Comparison of ENCODE assay signal across 8 cellular contexts in the genomic region with DNA sequence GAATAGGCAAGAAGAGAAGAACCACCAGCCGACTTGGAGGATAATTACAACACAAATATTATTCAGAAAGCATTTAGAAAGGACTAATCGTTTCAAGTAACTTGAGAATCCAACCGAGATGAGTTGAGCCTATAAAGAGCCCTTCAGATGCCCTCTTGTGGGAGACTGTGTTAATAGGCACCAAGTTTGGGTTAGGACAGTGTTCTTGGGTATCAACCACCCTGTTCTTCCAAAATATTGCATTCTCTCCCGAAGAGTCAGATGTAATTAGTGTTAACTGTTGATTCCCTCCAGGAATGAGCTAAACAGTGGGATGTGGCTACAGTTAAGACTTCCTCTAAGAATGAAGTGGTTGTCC.
DNase-seq lines count a peak whose midpoint lies in the region; ATAC-seq and TF ChIP-seq lines count a peak whose summit lies in the region.

No MANE protein-coding gene starts in this region.

- no peak overlapping the region for H2AFZ ChIP-seq in IMR-90 (replicated peaks; ENCODE audit: low read length, poor library complexity)

- dilution Hi-C loops in IMR-90 (cut with HindIII; ENCODE audit: low sequenced_read_pairs, unreplicated experiment) = no loop called here

- peak; percentile 64 for TF ChIP-seq RAD21 in IMR-90 (IDR thresholded peaks at IDR 0.05; ENCODE audit: low read length)

- H3K9ac ChIP-seq in IMR-90 (ENCODE audit: low read depth, low read length) = no peak overlapping the region

- no peak overlapping the region for H4K91ac ChIP-seq in IMR-90 (ENCODE audit: insufficient read depth, low read depth, low read length)

- POLR2A ChIA-PET in IMR-90 (lab: Charles Lee; ENCODE audit: unreplicated experiment) = no interaction called here

- H3K4me2 ChIP-seq in IMR-90 (ENCODE audit: low read depth, low read length) = no peak overlapping the region

- TF ChIP-seq CTCF in Calu3 (IDR thresholded peaks at IDR 0.05; ENCODE audit: unreplicated experiment) (peak; percentile 34), IMR-90 (conservative IDR thresholded peaks at IDR 0.05; ENCODE audit: low read depth, low read length) (peak; percentile 62), upper lobe of right lung (IDR thresholded peaks at IDR 0.05) (peak; percentile 42)

- no peak overlapping the region for H3K4me3 ChIP-seq in IMR-90 (ENCODE audit: insufficient read depth, low read depth, low read length)
- no peak overlapping the region for H3K4me3 ChIP-seq in upper lobe of right lung

- H3K9me3 Mint-ChIP-seq in Calu3 (ENCODE audit: low read depth, unreplicated experiment) = no peaks in the 10 kb centered on the region

- no peaks in the 10 kb centered on the region for H3K9me3 ChIP-seq in IMR-90 (ENCODE audit: control insufficient read depth, insufficient read depth, low read length)
- H3K9me3 ChIP-seq in upper lobe of right lung = no peaks in the 10 kb centered on the region

- no peak overlapping the region for H3K27ac Mint-ChIP-seq in Calu3 (ENCODE audit: unreplicated experiment)

- no peak overlapping the region for H2BK15ac ChIP-seq in IMR-90 (ENCODE audit: low read depth, low read length)

- no peak overlapping the region for H3K23ac ChIP-seq in IMR-90 (ENCODE audit: low read depth, low read length)

- H2BK120ac ChIP-seq in IMR-90 (ENCODE audit: low read depth, low read length) = no peak overlapping the region

- H4K20me1 ChIP-seq in IMR-90 (ENCODE audit: insufficient read depth, low read length) = no peaks in the 10 kb centered on the region

- no peak overlapping the region for H3K56ac ChIP-seq in IMR-90 (ENCODE audit: extremely low read depth, insufficient read depth, low read length)

- in situ Hi-C loops in IMR-90 (cut with MboI; ENCODE audit: low sequenced_read_pairs) = no loop called here

- no peak for TF ChIP-seq POLR2A in IMR-90 (IDR thresholded peaks at IDR 0.05; ENCODE audit: low read depth, low read length)

- no peak overlapping the region for H3K4ac ChIP-seq in IMR-90 (ENCODE audit: low read depth, low read length)

- peaks cover 6% of the 10 kb centered on the region for H3K36me3 ChIP-seq in IMR-90 (ENCODE audit: control insufficient read depth, insufficient read depth, low read length)
- H3K36me3 ChIP-seq in upper lobe of right lung = peaks cover 5% of the 10 kb centered on the region

- ATAC-seq in IMR-90 (ENCODE audit: low read depth) (peak; percentile 91), SK-N-SH treated with all-trans-retinoic acid at 6 μM for 48 hours (peak; percentile 92), left ventricle myocardium superior (peak; percentile 66), upper lobe of right lung (peak; percentile 62), GM19467 (IDR thresholded peaks at IDR 0.05; ENCODE audit: unreplicated experiment) (no peak)

- H3K9me1 ChIP-seq in IMR-90 (ENCODE audit: insufficient read depth, low read length) = no peaks in the 10 kb centered on the region

- WGBS in IMR-90 (ENCODE audit: extremely low coverage in 2 of 2, insufficient read length in 1 of 2), 2 experiments = no CpG with 5 or more reads among the region's 4 CpGs

- H3K4me1 Mint-ChIP-seq in Calu3 (ENCODE audit: low read depth, unreplicated experiment) = no peaks in the 10 kb centered on the region

- H3K36me3 Mint-ChIP-seq in Calu3 (ENCODE audit: insufficient read depth, unreplicated experiment) = no peaks in the 10 kb centered on the region

- DNase-seq in Calu3 (no peak), IMR-90 (peak; percentile 75), left ventricle myocardium superior (no peak), upper lobe of right lung (no peak), islet precursor cell (no peak)
- no peak for DNase-seq in activated CD4-positive, CD25-positive, alpha-beta regulatory T cell (lab: John Stamatoyannopoulos, UW)

- CTCF ChIA-PET in Calu3 (lab: Charles Lee) = interaction anchor here (0.7 kb wide), 1 partner anchor 117 kb away, joined by 3 read pairs; no protein-coding TSS in a partner anchor
- CTCF ChIA-PET in IMR-90 (lab: Yijun Ruan, JAX) = interaction anchor here (1.9 kb wide), 1 partner anchor 256 kb away, joined by 5 read pairs; no protein-coding TSS in a partner anchor

- H3K79me1 ChIP-seq in IMR-90 (ENCODE audit: low read depth in 1 of 2, low read length in 2 of 2) = peaks cover 0 to 6% of the 10 kb centered on the region in 2 experiments; a peak in 1 of 4 replicates

- no peak overlapping the region for H2AK9ac ChIP-seq in IMR-90 (replicated peaks; ENCODE audit: low read depth, low read length, poor library complexity)

- H3K27ac ChIP-seq in IMR-90 (ENCODE audit: insufficient read depth, low read length) (no peak overlapping the region), upper lobe of right lung (no peak overlapping the region)

- H4K5ac ChIP-seq in IMR-90 (ENCODE audit: low read depth, low read length) = no peak overlapping the region

- 0 out of 2 replicates have a peak overlapping the region, but pooled peaks have one; percentile 16 for H3K14ac ChIP-seq in IMR-90 (replicated peaks; ENCODE audit: low read depth, low read length)

- H2AK5ac ChIP-seq in IMR-90 (ENCODE audit: low read depth, low read length) = no peak overlapping the region

- H3K27me3 ChIP-seq in IMR-90 (ENCODE audit: control insufficient read depth, insufficient read depth, low read length) (no peaks in the 10 kb centered on the region), upper lobe of right lung (no peaks in the 10 kb centered on the region)

- no peak overlapping the region for H2BK20ac ChIP-seq in IMR-90 (ENCODE audit: low read depth, low read length)

- no TSS peak for BruUV-seq in Calu3 (replicated peaks; lab: Mats Ljungman, UMichigan)
- no TSS peak for BruUV-seq in IMR-90 (replicated peaks; lab: Mats Ljungman, UMichigan)

- no peaks in the 10 kb centered on the region for H3K27me3 Mint-ChIP-seq in Calu3 (ENCODE audit: unreplicated experiment)

- no peak overlapping the region for H2BK5ac ChIP-seq in IMR-90 (ENCODE audit: low read depth, low read length, poor library complexity, severe bottlenecking)

- H3K18ac ChIP-seq in IMR-90 (ENCODE audit: low read depth, low read length) = no peak overlapping the region

- no peaks in the 10 kb centered on the region for H3K4me1 ChIP-seq in IMR-90 (ENCODE audit: control insufficient read depth, insufficient read depth, low read length)
- H3K4me1 ChIP-seq in upper lobe of right lung = no peaks in the 10 kb centered on the region

- H3K4me3 Mint-ChIP-seq in Calu3 (ENCODE audit: low read depth, unreplicated experiment) = no peak overlapping the region

- intact Hi-C loops in Calu3 (cut with micrococcal nuclease; ENCODE audit: unreplicated experiment) = no loop called here
- intact Hi-C loops in IMR-90 (cut with micrococcal nuclease) = loop anchor here (1.0 to 2.0 kb wide), 2 partner anchors 244 to 253 kb away; a partner anchor contains a TSS
- intact Hi-C loops in left ventricle myocardium superior (cut with micrococcal nuclease) = loop anchor here (10.0 kb wide), 1 partner anchor 255 kb away; a partner anchor contains a TSS
- intact Hi-C loops in upper lobe of right lung (cut with DNase I) = no loop called here

- no peak overlapping the region for H4K8ac ChIP-seq in IMR-90 (ENCODE audit: low read depth in 2 of 2, low read length in 2 of 2)

TF ChIP-seq in IMR-90, 13 proteins besides CTCF, POLR2A, EP300 and RAD21:
- TF ChIP-seq CHD1 (IDR thresholded peaks at IDR 0.05; ENCODE audit: low read depth, low read length) (no peak), SMC3 (IDR thresholded peaks at IDR 0.05; ENCODE audit: low read depth, low read length) (peak; percentile 64)

TF ChIP-seq in SK-N-SH treated with all-trans-retinoic acid at 6 μM for 48 hours, 23 proteins besides CTCF, POLR2A, EP300 and RAD21 (continues in another document):
- TF ChIP-seq, protein P1, sequence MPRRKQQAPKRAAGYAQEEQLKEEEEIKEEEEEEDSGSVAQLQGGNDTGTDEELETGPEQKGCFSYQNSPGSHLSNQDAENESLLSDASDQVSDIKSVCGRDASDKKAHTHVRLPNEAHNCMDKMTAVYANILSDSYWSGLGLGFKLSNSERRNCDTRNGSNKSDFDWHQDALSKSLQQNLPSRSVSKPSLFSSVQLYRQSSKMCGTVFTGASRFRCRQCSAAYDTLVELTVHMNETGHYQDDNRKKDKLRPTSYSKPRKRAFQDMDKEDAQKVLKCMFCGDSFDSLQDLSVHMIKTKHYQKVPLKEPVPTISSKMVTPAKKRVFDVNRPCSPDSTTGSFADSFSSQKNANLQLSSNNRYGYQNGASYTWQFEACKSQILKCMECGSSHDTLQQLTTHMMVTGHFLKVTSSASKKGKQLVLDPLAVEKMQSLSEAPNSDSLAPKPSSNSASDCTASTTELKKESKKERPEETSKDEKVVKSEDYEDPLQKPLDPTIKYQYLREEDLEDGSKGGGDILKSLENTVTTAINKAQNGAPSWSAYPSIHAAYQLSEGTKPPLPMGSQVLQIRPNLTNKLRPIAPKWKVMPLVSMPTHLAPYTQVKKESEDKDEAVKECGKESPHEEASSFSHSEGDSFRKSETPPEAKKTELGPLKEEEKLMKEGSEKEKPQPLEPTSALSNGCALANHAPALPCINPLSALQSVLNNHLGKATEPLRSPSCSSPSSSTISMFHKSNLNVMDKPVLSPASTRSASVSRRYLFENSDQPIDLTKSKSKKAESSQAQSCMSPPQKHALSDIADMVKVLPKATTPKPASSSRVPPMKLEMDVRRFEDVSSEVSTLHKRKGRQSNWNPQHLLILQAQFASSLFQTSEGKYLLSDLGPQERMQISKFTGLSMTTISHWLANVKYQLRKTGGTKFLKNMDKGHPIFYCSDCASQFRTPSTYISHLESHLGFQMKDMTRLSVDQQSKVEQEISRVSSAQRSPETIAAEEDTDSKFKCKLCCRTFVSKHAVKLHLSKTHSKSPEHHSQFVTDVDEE (CRISPR knock-in tag; IDR thresholded peaks at IDR 0.05) = no peak
- no peak for TF ChIP-seq GLIS3 (CRISPR knock-in tag; IDR thresholded peaks at IDR 0.05)
- no peak for TF ChIP-seq BACH2 (CRISPR knock-in tag; IDR thresholded peaks at IDR 0.05; ENCODE audit: borderline replicate concordance)
- TF ChIP-seq, protein P2, sequence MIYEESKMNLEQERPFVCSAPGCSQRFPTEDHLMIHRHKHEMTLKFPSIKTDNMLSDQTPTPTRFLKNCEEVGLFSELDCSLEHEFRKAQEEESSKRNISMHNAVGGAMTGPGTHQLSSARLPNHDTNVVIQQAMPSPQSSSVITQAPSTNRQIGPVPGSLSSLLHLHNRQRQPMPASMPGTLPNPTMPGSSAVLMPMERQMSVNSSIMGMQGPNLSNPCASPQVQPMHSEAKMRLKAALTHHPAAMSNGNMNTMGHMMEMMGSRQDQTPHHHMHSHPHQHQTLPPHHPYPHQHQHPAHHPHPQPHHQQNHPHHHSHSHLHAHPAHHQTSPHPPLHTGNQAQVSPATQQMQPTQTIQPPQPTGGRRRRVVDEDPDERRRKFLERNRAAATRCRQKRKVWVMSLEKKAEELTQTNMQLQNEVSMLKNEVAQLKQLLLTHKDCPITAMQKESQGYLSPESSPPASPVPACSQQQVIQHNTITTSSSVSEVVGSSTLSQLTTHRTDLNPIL (CRISPR knock-in tag; IDR thresholded peaks at IDR 0.05; ENCODE audit: low read depth) = no peak
- TF ChIP-seq ZNF8 (CRISPR knock-in tag; IDR thresholded peaks at IDR 0.05) = no peak
- TF ChIP-seq RARB (CRISPR knock-in tag; IDR thresholded peaks at IDR 0.05) = no peak
- TF ChIP-seq ZFP3 (CRISPR knock-in tag; IDR thresholded peaks at IDR 0.05) = no peak
- TF ChIP-seq ZFP30 (CRISPR knock-in tag; IDR thresholded peaks at IDR 0.05) = no peak
- no peak for TF ChIP-seq PPARA (CRISPR knock-in tag; IDR thresholded peaks at IDR 0.05; ENCODE audit: borderline replicate concordance)
- no peak for TF ChIP-seq ZNF70 (CRISPR knock-in tag; IDR thresholded peaks at IDR 0.05)
- TF ChIP-seq OSR1 (CRISPR knock-in tag; IDR thresholded peaks at IDR 0.05) = no peak

Comparison
In these comparisons a context has a peak if more than half of its experiments do, and no peak if none do; other contexts are left out.
1. intact Hi-C loops: an anchor here in IMR-90 (1.0 to 2.0 kb wide) and left ventricle myocardium superior (10.0 kb wide); none called in Calu3 and upper lobe of right lung.